Comparison of ENCODE assay signal across 10 cellular contexts in genomic region chr7:55250313-55250712, GRCh38.
A peak's percentile ranks its signal among the peaks of the same experiment; 100 is the strongest.
DNase-seq lines count a peak whose midpoint lies in the region; ATAC-seq and TF ChIP-seq lines count a peak whose summit lies in the region.
"Had no signal": no experiment of that assay in that cellular context is flagged by ENCODE, and none has a peak within 500 bp of the region (broad histone marks: within the 10 kb centered on the region; RNA-seq: fewer than 3 reads in every experiment).

No MANE protein-coding gene starts in this region.

- POLR2A ChIA-PET in MCF 10A (lab: Yijun Ruan, JAX) (interaction anchor here (0.6 to 1.0 kb wide), 2 partner anchors 22 to 117 kb away, joined by 3 read pairs; no protein-coding TSS in a partner anchor), PC-3 (lab: Charles Lee; ENCODE audit: unreplicated experiment) (interaction anchor here (0.6 kb wide), 1 partner anchor 216 kb away, joined by 4 read pairs; no protein-coding TSS in a partner anchor)

- H3F3A ChIP-seq in PC-3 (ENCODE audit: low read length, unreplicated experiment), result no peaks in the 10 kb centered on the region

- no peak overlapping the region for H3K9ac ChIP-seq in PC-3 (ENCODE audit: low read length)

- H3K79me2 ChIP-seq in PC-3 (ENCODE audit: low read length), result no peaks in the 10 kb centered on the region

- no peak overlapping the region for H3K27ac Mint-ChIP-seq in MCF 10A (ENCODE audit: low read depth, unreplicated experiment)

- H2AFZ ChIP-seq in PC-3 (ENCODE audit: low read length), result no peak overlapping the region

- no peak overlapping the region for H3K27ac ChIP-seq in breast epithelium
- no peak overlapping the region for H3K27ac ChIP-seq in PC-3 (ENCODE audit: low read length)
- H3K27ac ChIP-seq in upper lobe of left lung, result no peak overlapping the region

- peaks cover 12% of the 10 kb centered on the region for H3K27me3 Mint-ChIP-seq in MCF 10A (ENCODE audit: insufficient read depth, unreplicated experiment)

- TF ChIP-seq POLR2A in breast epithelium (IDR thresholded peaks at IDR 0.05) (no peak), upper lobe of left lung (IDR thresholded peaks at IDR 0.05) (no peak)

- BruUV-seq in MCF 10A (replicated peaks; lab: Mats Ljungman, UMichigan) (no TSS peak), PC-3 (replicated peaks; lab: Mats Ljungman, UMichigan) (no TSS peak)

- H3K36me3 ChIP-seq in breast epithelium (no peaks in the 10 kb centered on the region), PC-3 (ENCODE audit: low read depth, low read length) (no peaks in the 10 kb centered on the region), upper lobe of left lung (no peaks in the 10 kb centered on the region)

- H3K4me3 Mint-ChIP-seq in MCF 10A (ENCODE audit: unreplicated experiment), result no peak overlapping the region

- peaks cover 9% of the 10 kb centered on the region for H3K4me1 Mint-ChIP-seq in MCF 10A (ENCODE audit: insufficient read depth, unreplicated experiment)

- no peak for ATAC-seq in PC-3
- ATAC-seq in upper lobe of left lung (ENCODE audit: low FRiP score in 2 of 2), result no peak
- ATAC-seq in GM18909 (IDR thresholded peaks at IDR 0.05; ENCODE audit: poor library complexity, unreplicated experiment), result no peak
- ATAC-seq in HG03196 (IDR thresholded peaks at IDR 0.05; ENCODE audit: unreplicated experiment), result no peak
- no peak for ATAC-seq in HG03175 (IDR thresholded peaks at IDR 0.05; ENCODE audit: unreplicated experiment)
- ATAC-seq: activated CD4-positive, CD25-positive, alpha-beta regulatory T cell treated with anti-CD3 and anti-CD28 coated beads, Interleukin-2, amount 50 U/mL, for 24 hours had no signal

- H3K9me2 ChIP-seq in PC-3 (replicated peaks; ENCODE audit: low read length), result no peaks in the 10 kb centered on the region

- TF ChIP-seq CTCF in MCF 10A (IDR thresholded peaks at IDR 0.05; ENCODE audit: unreplicated experiment), result peak; percentile 53
- TF ChIP-seq CTCF in breast epithelium (IDR thresholded peaks at IDR 0.05), result peak in 1 of 3 donors; percentile 7
- TF ChIP-seq CTCF in PC-3 (conservative IDR thresholded peaks at IDR 0.05; ENCODE audit: low read depth, low read length), result peak; percentile 64
- peak; percentile 54 for TF ChIP-seq CTCF in fibroblast of the aortic adventitia (IDR thresholded peaks at IDR 0.05; ENCODE audit: insufficient read depth, low read length)
- peak in 4 of 6 experiments; percentile 14 to 45 (median 24) for TF ChIP-seq CTCF in upper lobe of left lung (IDR thresholded peaks at IDR 0.05)

- peak; percentile 66 for DNase-seq in MCF 10A (ENCODE audit: unreplicated experiment)
- no peak for DNase-seq in breast epithelium (ENCODE audit: low spot score in 2 of 2)
- peak; percentile 42 for DNase-seq in PC-3
- no peak for DNase-seq in fibroblast of the aortic adventitia (ENCODE audit: low read depth)
- DNase-seq in upper lobe of left lung, result no peak
- DNase-seq: GF-D8 had no signal

- TF ChIP-seq EP300 in upper lobe of left lung (IDR thresholded peaks at IDR 0.05), result no peak

- H3K9me3 ChIP-seq in breast epithelium (no peaks in the 10 kb centered on the region), PC-3 (ENCODE audit: low read length) (no peaks in the 10 kb centered on the region), upper lobe of left lung (no peaks in the 10 kb centered on the region)

- H4K20me1 ChIP-seq in PC-3 (ENCODE audit: low read length), result no peaks in the 10 kb centered on the region

- no peak overlapping the region for H3K4me3 ChIP-seq in breast epithelium
- H3K4me3 ChIP-seq in PC-3 (ENCODE audit: low read length), result no peak overlapping the region
- no peak overlapping the region for H3K4me3 ChIP-seq in fibroblast of the aortic adventitia (ENCODE audit: low read depth, low read length)
- H3K4me3 ChIP-seq in upper lobe of left lung, result no peak overlapping the region

- H3K36me3 Mint-ChIP-seq in MCF 10A (ENCODE audit: insufficient read depth, unreplicated experiment), result no peaks in the 10 kb centered on the region

- H3K27me3 ChIP-seq in breast epithelium, result peaks cover 0 to 4% of the 10 kb centered on the region in 2 donors
- H3K27me3 ChIP-seq in PC-3 (ENCODE audit: low read length), result no peaks in the 10 kb centered on the region
- H3K27me3 ChIP-seq in upper lobe of left lung, result peaks cover 0 to 5% (median 0%) of the 10 kb centered on the region in 4 donors

- WGBS in upper lobe of left lung, 2 donors, result 55 to 66% methylated on average over 7 of the region's 7 CpGs

- no peaks in the 10 kb centered on the region for H3K9me3 Mint-ChIP-seq in MCF 10A (ENCODE audit: unreplicated experiment)

- intact Hi-C loops in MCF 10A (cut with micrococcal nuclease) (loop anchor here (10.0 kb wide), 1 partner anchor 556 kb away; no protein-coding TSS in a partner anchor), breast epithelium (cut with DNase I; ENCODE audit: low total_unique reads) (loop anchor here (5.0 kb wide), 1 partner anchor 463 kb away; no protein-coding TSS in a partner anchor), PC-3 (cut with micrococcal nuclease) (no loop called here)

- CTCF ChIA-PET in MCF 10A (lab: Yijun Ruan, JAX), result interaction anchor here (0.6 to 7.0 kb wide), 5 partner anchors 21 to 476 kb away, joined by 3 to 59 read pairs (median 4); no protein-coding TSS in a partner anchor
- CTCF ChIA-PET in PC-3 (lab: Charles Lee), result no interaction called here

- no peak overlapping the region for H3K4me2 ChIP-seq in PC-3 (ENCODE audit: low read length)

- H3K4me1 ChIP-seq in breast epithelium, result peaks cover 0 to 6% of the 10 kb centered on the region in 2 donors
- peaks cover 24% of the 10 kb centered on the region for H3K4me1 ChIP-seq in PC-3 (ENCODE audit: insufficient read depth, low read length)
- H3K4me1 ChIP-seq in upper lobe of left lung, result peaks cover 7 to 12% (median 12%) of the 10 kb centered on the region in 4 donors

Comparison
In these comparisons a context has a peak if more than half of its experiments do, and no peak if none do; other contexts are left out.
1. DNase-seq: peak in MCF 10A (single experiment) and PC-3 (single experiment); none in breast epithelium (0 of 2), fibroblast of the aortic adventitia (single experiment) and upper lobe of left lung (0 of 2).